9 cellular contexts compared by ENCODE assay signal in genomic region chr10:128062331-128062730, GRCh38.
A peak's percentile ranks its signal among the peaks of the same experiment; 100 is the strongest.
DNase-seq lines count a peak whose midpoint lies in the region; ATAC-seq, FAIRE-seq and TF ChIP-seq lines count a peak whose summit lies in the region.
"Had no signal": no experiment of that assay in that cellular context is flagged by ENCODE, and none has a peak within 500 bp of the region (broad histone marks: within the 10 kb centered on the region; RNA-seq: fewer than 3 reads in every experiment).

No MANE protein-coding gene starts in this region.

- no peaks in the 10 kb centered on the region for H3K9me1 ChIP-seq in keratinocyte (ENCODE audit: control insufficient read depth, extremely low read depth, insufficient read depth, low read length)

- H3K36me3 Mint-ChIP-seq in WTC11: no peaks in the 10 kb centered on the region; the same call in 1 of the 2 replicates

- CTCF ChIA-PET in WTC11 (lab: Charles Lee): interaction anchor here (1.6 to 3.5 kb wide), 6 partner anchors 15 to 155 kb away, joined by 6 to 30 read pairs (median 14); partner anchors contain the start of gene PTPRE

- no peak overlapping the region for H3K9ac ChIP-seq in keratinocyte (ENCODE audit: control insufficient read depth, extremely low read depth, insufficient read depth, low read length)

- no peaks in the 10 kb centered on the region for H3K27me3 Mint-ChIP-seq in WTC11 (ENCODE audit: low read depth)

- FAIRE-seq in keratinocyte (lab: Jason Lieb, UNC): peak; percentile 13

- H3K4me3 ChIP-seq in BE2C (ENCODE audit: low read depth, low read length) (no peak overlapping the region; the same call in 1 of the 2 replicates), keratinocyte (ENCODE audit: control insufficient read depth in 2 of 3, extremely low read depth in 1 of 3, insufficient read depth in 2 of 3, low read depth in 1 of 3, low read length in 3 of 3) (no peak overlapping the region)

- H3K4me1 Mint-ChIP-seq in WTC11: peaks cover 29% of the 10 kb centered on the region

- no peak overlapping the region for H3K27ac ChIP-seq in keratinocyte (ENCODE audit: control insufficient read depth, insufficient read depth, low read length)
- H3K27ac ChIP-seq: VCaP had no signal

- H3K9me3 Mint-ChIP-seq in WTC11: peaks cover 5% of the 10 kb centered on the region

- H3K79me2 ChIP-seq in keratinocyte (ENCODE audit: control insufficient read depth, insufficient read depth, low read length): no peaks in the 10 kb centered on the region

- H2AFZ ChIP-seq in keratinocyte (ENCODE audit: control insufficient read depth, low read length): no peak overlapping the region

- H3K4me2 ChIP-seq in keratinocyte (ENCODE audit: control insufficient read depth, extremely low read depth, insufficient read depth, low read depth, low read length): no peak overlapping the region

- H3K4me1 ChIP-seq in BE2C (no peaks in the 10 kb centered on the region), keratinocyte (ENCODE audit: control insufficient read depth, extremely low read depth, insufficient read depth, low read length) (peaks cover 28% of the 10 kb centered on the region)

- H3K9me3 ChIP-seq in BE2C (no peaks in the 10 kb centered on the region), keratinocyte (ENCODE audit: control insufficient read depth, low read depth, low read length) (no peaks in the 10 kb centered on the region)

- H3K36me3 ChIP-seq in BE2C (no peaks in the 10 kb centered on the region), keratinocyte (ENCODE audit: control insufficient read depth in 2 of 2, extremely low read depth in 1 of 2, insufficient read depth in 2 of 2, low read length in 2 of 2) (peaks cover 37 to 63% of the 10 kb centered on the region in 2 experiments)

- H3K27ac Mint-ChIP-seq in WTC11: 0 out of 2 replicates have a peak overlapping the region, but pooled peaks have one; percentile 52

- H3K4me3 Mint-ChIP-seq in WTC11: no peak overlapping the region

- H3K27me3 ChIP-seq in BE2C (no peaks in the 10 kb centered on the region), keratinocyte (ENCODE audit: control insufficient read depth, extremely low read depth, insufficient read depth, low read length) (no peaks in the 10 kb centered on the region)

- peak; percentile 17 for ATAC-seq in HG02943 (IDR thresholded peaks at IDR 0.05; ENCODE audit: low read depth, unreplicated experiment)
- peak; percentile 70 for ATAC-seq in WTC11
- no peak for ATAC-seq in HG03469 (IDR thresholded peaks at IDR 0.05; ENCODE audit: unreplicated experiment)

- TF ChIP-seq CTCF in BE2C (IDR thresholded peaks at IDR 0.05; ENCODE audit: low read depth, low read length): no peak
- TF ChIP-seq CTCF in WTC11 (IDR thresholded peaks at IDR 0.05): no peak
- no peak for TF ChIP-seq CTCF in keratinocyte (optimal IDR thresholded peaks at IDR 0.05 in 1 of 3, IDR thresholded peaks at IDR 0.05 in 1 of 3, conservative IDR thresholded peaks at IDR 0.05 in 1 of 3; ENCODE audit: extremely low read depth in 1 of 3, insufficient read depth in 2 of 3, low read length in 3 of 3)

- peak; percentile 31 for DNase-seq in BE2C
- DNase-seq in WTC11 (ENCODE audit: low spot score): no peak
- DNase-seq in keratinocyte (ENCODE audit: low read depth, low spot score): no peak
- DNase-seq in germinal center (ENCODE audit: low spot score): no peak
- no peak for DNase-seq in 8988T
- no peak for DNase-seq in GM03348 (ENCODE audit: low spot score)

- dilution Hi-C loops in keratinocyte (cut with MboI; ENCODE audit: extremely low pct_ligation_motif_present, low sequenced_read_pairs): no loop called here

- no peaks in the 10 kb centered on the region for H4K20me1 ChIP-seq in keratinocyte (ENCODE audit: control insufficient read depth, extremely low read depth, insufficient read depth, low read length)

- POLR2A ChIA-PET in WTC11 (lab: Charles Lee): no interaction called here

TF ChIP-seq in WTC11, 78 proteins besides CTCF, POLR2A, EP300 and RAD21 (continues in another document):
- TF ChIP-seq ZNF281 (CRISPR knock-in tag; IDR thresholded peaks at IDR 0.05): no peak; the same call in 1 of the 2 replicates
- TF ChIP-seq SOX15 (CRISPR knock-in tag; IDR thresholded peaks at IDR 0.05): no peak
- no peak for TF ChIP-seq ZNF512 (CRISPR knock-in tag; IDR thresholded peaks at IDR 0.05; ENCODE audit: borderline replicate concordance)
- TF ChIP-seq ATF2 (CRISPR knock-in tag; IDR thresholded peaks at IDR 0.05; ENCODE audit: borderline replicate concordance, low read depth): no peak
- TF ChIP-seq, protein P1, sequence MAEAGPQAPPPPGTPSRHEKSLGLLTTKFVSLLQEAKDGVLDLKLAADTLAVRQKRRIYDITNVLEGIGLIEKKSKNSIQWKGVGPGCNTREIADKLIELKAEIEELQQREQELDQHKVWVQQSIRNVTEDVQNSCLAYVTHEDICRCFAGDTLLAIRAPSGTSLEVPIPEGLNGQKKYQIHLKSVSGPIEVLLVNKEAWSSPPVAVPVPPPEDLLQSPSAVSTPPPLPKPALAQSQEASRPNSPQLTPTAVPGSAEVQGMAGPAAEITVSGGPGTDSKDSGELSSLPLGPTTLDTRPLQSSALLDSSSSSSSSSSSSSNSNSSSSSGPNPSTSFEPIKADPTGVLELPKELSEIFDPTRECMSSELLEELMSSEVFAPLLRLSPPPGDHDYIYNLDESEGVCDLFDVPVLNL (CRISPR knock-in tag; IDR thresholded peaks at IDR 0.05; ENCODE audit: borderline replicate concordance, low read depth): no peak
- TF ChIP-seq TEAD1 (CRISPR knock-in tag; IDR thresholded peaks at IDR 0.05): no peak
- TF ChIP-seq FOXP1 (CRISPR knock-in tag; IDR thresholded peaks at IDR 0.05; ENCODE audit: borderline replicate concordance): no peak
